In genomic region chr7:147982307-147982706, GRCh38 we compare ENCODE assay signal across 24 cellular contexts.
"Had no signal": no experiment of that assay in that cellular context is flagged by ENCODE, and none has a peak within 500 bp of the region (broad histone marks: within the 10 kb centered on the region; RNA-seq: fewer than 3 reads in every experiment).

No MANE protein-coding gene starts in this region.

- H3K27me3 ChIP-seq: brain microvascular endothelial cell, cardiac muscle cell had no signal

- H3K4me3 ChIP-seq: cardiac muscle cell, K562 had no signal

- H3K36me3 ChIP-seq: brain microvascular endothelial cell, cardiac muscle cell had no signal

- ATAC-seq: K562, T-cell had no signal

- DNase-seq: activated B cell treated with CpG ODN at 0.5 μM for 24 hours; activated CD4-positive, alpha-beta memory T cell treated with anti-CD3 and anti-CD28 coated beads for 36 hours; activated CD4-positive, alpha-beta T cell treated with anti-CD3 and anti-CD28 coated beads for 1 hour; activated CD4-positive, alpha-beta T cell treated with anti-CD3 and anti-CD28 coated beads, Interleukin-2, amount 10 ng/mL, durations not matched to agents 24 days and 14 days; activated CD8-positive, alpha-beta memory T cell treated with anti-CD3 and anti-CD28 coated beads for 24 hours; activated gamma-delta T cell; activated naive CD4-positive, alpha-beta T cell treated with anti-CD3 and anti-CD28 coated beads for 36 hours; activated T-cell treated with anti-CD3 and anti-CD28 coated beads, Interleukin-2, amount 50 U/mL, for 48 hours; brain microvascular endothelial cell; Kasumi-1; NCI-H1048; NCI-H1694; NCI-H2029; NCI-H2107; NCI-H226; NCI-H526; NCI-H82; NK-92 treated with Interleukin-12 subunit alpha and Interleukin-12 subunit beta, amount 100 ng/mL, for 24 hours; SHP77; T-cell; T-helper 2 cell; T1000 had no signal

- H3K27ac ChIP-seq: brain microvascular endothelial cell, cardiac muscle cell had no signal
